In the genomic region with DNA sequence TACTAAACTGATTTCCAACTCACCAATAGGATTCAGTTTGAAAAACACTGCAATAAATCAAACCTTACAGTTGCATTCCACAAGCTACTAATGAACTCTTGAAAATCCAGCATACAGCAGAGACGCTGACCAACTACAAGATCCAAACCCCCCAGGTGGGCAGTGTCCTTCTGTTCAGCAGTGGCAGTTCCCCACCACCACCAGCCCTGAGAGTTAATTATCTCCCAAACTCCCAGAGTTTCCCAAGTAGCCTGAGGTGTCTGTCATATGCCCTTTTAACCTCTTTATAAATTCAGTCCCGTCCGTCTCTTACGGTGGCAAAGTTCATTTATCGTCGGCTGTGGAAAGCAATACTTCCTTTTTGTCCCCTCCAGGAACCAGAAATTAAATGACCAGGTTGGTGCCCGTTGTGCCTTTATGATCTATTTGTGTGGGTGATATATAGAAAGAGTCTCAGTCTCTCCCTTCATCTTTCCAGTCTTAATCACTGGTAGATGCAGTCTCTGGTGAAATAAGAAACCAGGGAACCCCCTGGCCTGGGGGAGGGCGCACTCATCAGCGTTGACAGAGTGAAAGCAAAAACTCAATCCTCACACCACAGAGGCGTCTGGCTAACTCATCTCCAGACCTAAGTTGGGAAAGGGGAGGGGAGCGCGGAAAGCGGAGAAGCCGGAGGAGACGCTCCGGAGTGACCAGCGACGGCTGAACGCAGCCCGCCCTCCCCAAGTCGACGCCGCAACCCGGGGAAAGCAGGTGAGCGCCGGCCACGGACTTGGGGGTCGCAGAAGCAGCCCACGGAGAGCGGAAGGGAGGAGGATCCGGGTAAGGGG, we compare ENCODE assay signal across 8 cellular contexts. TPM values are rescaled to one million over a fixed set of nuclear protein-coding genes. Genes with fewer than 3 reads are reported as not detected.
DNase-seq lines count a peak whose midpoint lies in the region; ATAC-seq and TF ChIP-seq lines count a peak whose summit lies in the region.

No MANE protein-coding gene starts in this region.

- TF ChIP-seq CTCF in prostate gland (IDR thresholded peaks at IDR 0.05) (no peak), upper lobe of right lung (IDR thresholded peaks at IDR 0.05) (no peak)

- no peaks in the 10 kb centered on the region for H3K9me3 Mint-ChIP-seq in activated naive CD4-positive, alpha-beta T cell treated with anti-CD3 and anti-CD28 coated beads, Interleukin-2, amount 50 U/mL, for 72 hours

- H3K27me3 ChIP-seq in prostate gland (replicated peaks; ENCODE audit: insufficient read depth) (no peaks in the 10 kb centered on the region), upper lobe of right lung (no peaks in the 10 kb centered on the region)

- WGBS in prostate gland = 1% methylated on average over 31 of the region's 31 CpGs

- peak overlapping the region; percentile 95 to 96 for H3K27ac Mint-ChIP-seq in activated naive CD4-positive, alpha-beta T cell treated with anti-CD3 and anti-CD28 coated beads, Interleukin-2, amount 50 U/mL, for 72 hours

- ATAC-seq in GM18909 (IDR thresholded peaks at IDR 0.05; ENCODE audit: poor library complexity, unreplicated experiment) (peak; percentile 51), HG03342 (IDR thresholded peaks at IDR 0.05; ENCODE audit: unreplicated experiment) (peak; percentile 46), Right ventricle myocardium superior (ENCODE audit: poor library complexity) (peak; percentile 45), upper lobe of right lung (peak; percentile 33)
- ATAC-seq in activated naive CD4-positive, alpha-beta T cell treated with anti-CD3 and anti-CD28 coated beads, Interleukin-2, amount 50 U/mL, for 72 hours = peak; percentile 86 to 91

- peaks cover 10 to 15% of the 10 kb centered on the region in 2 donors for H3K36me3 Mint-ChIP-seq in activated naive CD4-positive, alpha-beta T cell treated with anti-CD3 and anti-CD28 coated beads, Interleukin-2, amount 50 U/mL, for 72 hours

- peak; percentile 7 for TF ChIP-seq POLR2A in prostate gland (IDR thresholded peaks at IDR 0.05)

- intact Hi-C loops in Right ventricle myocardium superior (cut with DNase I) (no loop called here), prostate gland (cut with DNase I) (no loop called here), upper lobe of right lung (cut with DNase I) (no loop called here)

- H3K9ac ChIP-seq in SK-N-MC (ENCODE audit: insufficient read length) = peak overlapping the region; percentile 92

- no peaks in the 10 kb centered on the region for H3K36me3 ChIP-seq in SK-N-MC (ENCODE audit: insufficient read depth, low read length)
- H3K36me3 ChIP-seq in prostate gland = no peaks in the 10 kb centered on the region
- no peaks in the 10 kb centered on the region for H3K36me3 ChIP-seq in upper lobe of right lung

- H3K9me3 ChIP-seq in SK-N-MC (ENCODE audit: low read depth, low read length) (no peaks in the 10 kb centered on the region), prostate gland (no peaks in the 10 kb centered on the region), upper lobe of right lung (no peaks in the 10 kb centered on the region)

- peak overlapping the region; percentile 83 for H3K4me3 ChIP-seq in SK-N-MC
- peak overlapping the region; percentile 96 to 100 for H3K4me3 ChIP-seq in prostate gland
- H3K4me3 ChIP-seq in upper lobe of right lung = peak overlapping the region; percentile 89

- peak overlapping the region; percentile 77 for H3K27ac ChIP-seq in SK-N-MC
- H3K27ac ChIP-seq in prostate gland = peak overlapping the region; percentile 88 to 89
- peak overlapping the region; percentile 92 for H3K27ac ChIP-seq in upper lobe of right lung

- H3K4me1 ChIP-seq in prostate gland (replicated peaks) (peaks cover 20% of the 10 kb centered on the region), upper lobe of right lung (peaks cover 38% of the 10 kb centered on the region)

- peak; percentile 77 for DNase-seq in AG08396 (ENCODE audit: low spot score)
- DNase-seq in SK-N-MC (ENCODE audit: low read depth, low spot score) = no peak
- peak; percentile 78 to 89 for DNase-seq in activated naive CD4-positive, alpha-beta T cell treated with anti-CD3 and anti-CD28 coated beads, Interleukin-2, amount 50 U/mL, for 72 hours (ENCODE audit: low spot score in 2 of 2)
- DNase-seq in Right ventricle myocardium superior = peak; percentile 61
- DNase-seq in prostate gland (ENCODE audit: low spot score) = peak; percentile 40
- DNase-seq in upper lobe of right lung = peak; percentile 77

RNA-seq across cellular contexts. Expression of a gene that starts 0.7 kb away (rescaled TPM):
- 10 to 100 TPM; 31.9 to 54.3 TPM for total RNA-seq in activated naive CD4-positive, alpha-beta T cell treated with anti-CD3 and anti-CD28 coated beads, Interleukin-2, amount 50 U/mL, for 72 hours
- total RNA-seq in Right ventricle myocardium superior (41.0 TPM), prostate gland (10 to 100 TPM; 35.7 to 48.1 TPM), upper lobe of right lung (94.1 TPM)

RNA-seq across cellular contexts. Expression of a gene that starts 0.8 kb away (rescaled TPM):
- total RNA-seq in activated naive CD4-positive, alpha-beta T cell treated with anti-CD3 and anti-CD28 coated beads, Interleukin-2, amount 50 U/mL, for 72 hours = 10 to 100 TPM; 12.4 TPM
- total RNA-seq in Right ventricle myocardium superior = 46.3 TPM
- 100 to 1,000 TPM in 1 of 2 donors, 10 to 100 TPM in 1; 50.9 to 113 TPM for total RNA-seq in prostate gland
- 119 TPM for total RNA-seq in upper lobe of right lung

RNA-seq across cellular contexts. Expression of a gene that starts 32.1 kb away (rescaled TPM):
- under 1 TPM; 0.23 to 0.32 TPM for total RNA-seq in activated naive CD4-positive, alpha-beta T cell treated with anti-CD3 and anti-CD28 coated beads, Interleukin-2, amount 50 U/mL, for 72 hours
- total RNA-seq in Right ventricle myocardium superior (0.43 TPM), prostate gland (1 to 10 TPM in 1 of 2 donors, not detected in 1; 5.9 TPM), upper lobe of right lung (1.6 TPM)

Comparison
In these comparisons a context has a peak if more than half of its experiments do, and no peak if none do; other contexts are left out.
1. ATAC-seq: peak in every context shown above with its lines; median percentile 88 in activated naive CD4-positive, alpha-beta T cell treated with anti-CD3 and anti-CD28 coated beads, Interleukin-2, amount 50 U/mL, for 72 hours; 51 in GM18909; 46 in HG03342; 45 in Right ventricle myocardium superior; 33 in upper lobe of right lung.